1 cellular context compared by ENCODE assay signal in the genomic region with DNA sequence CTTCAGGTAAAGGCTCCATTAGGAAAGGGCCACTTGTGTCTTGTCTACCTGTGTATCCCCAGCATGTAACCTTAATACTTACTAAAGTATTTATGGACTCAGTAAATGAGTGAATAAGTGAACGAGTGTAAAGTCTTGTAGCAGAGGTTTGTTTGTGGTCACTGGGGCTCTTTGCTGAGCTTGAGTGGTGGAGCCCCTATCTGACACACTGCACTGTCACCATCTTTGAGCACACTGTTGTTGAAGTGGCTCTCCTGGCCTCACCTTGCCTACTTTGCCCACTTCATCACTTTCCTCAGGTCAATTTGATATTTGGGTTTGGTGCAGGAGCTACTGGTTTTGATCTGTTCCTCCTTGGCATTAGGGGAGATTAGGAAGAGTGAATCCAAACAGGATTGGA.
TF ChIP-seq lines count a peak whose summit lies in the region.

No MANE protein-coding gene starts in this region.

TF ChIP-seq in K562, 482 proteins besides CTCF, POLR2A, EP300 and RAD21 (continued from another document):
- TF ChIP-seq, protein P1, sequence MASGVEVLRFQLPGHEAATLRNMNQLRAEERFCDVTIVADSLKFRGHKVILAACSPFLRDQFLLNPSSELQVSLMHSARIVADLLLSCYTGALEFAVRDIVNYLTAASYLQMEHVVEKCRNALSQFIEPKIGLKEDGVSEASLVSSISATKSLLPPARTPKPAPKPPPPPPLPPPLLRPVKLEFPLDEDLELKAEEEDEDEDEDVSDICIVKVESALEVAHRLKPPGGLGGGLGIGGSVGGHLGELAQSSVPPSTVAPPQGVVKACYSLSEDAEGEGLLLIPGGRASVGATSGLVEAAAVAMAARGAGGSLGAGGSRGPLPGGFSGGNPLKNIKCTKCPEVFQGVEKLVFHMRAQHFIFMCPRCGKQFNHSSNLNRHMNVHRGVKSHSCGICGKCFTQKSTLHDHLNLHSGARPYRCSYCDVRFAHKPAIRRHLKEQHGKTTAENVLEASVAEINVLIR (CRISPR knock-in tag; IDR thresholded peaks at IDR 0.05), result no peak
- TF ChIP-seq XRCC5 (IDR thresholded peaks at IDR 0.05; ENCODE audit: low read depth, low read length) (no peak), GABPA (tag; conservative IDR thresholded peaks at IDR 0.05; ENCODE audit: low read depth) (no peak), ATF1 (CRISPR knock-in tag; IDR thresholded peaks at IDR 0.05) (no peak), ATF1 (tag; IDR thresholded peaks at IDR 0.05) (no peak), SMAD3 (CRISPR knock-in tag; conservative IDR thresholded peaks at IDR 0.05) (no peak), HNRNPL (IDR thresholded peaks at IDR 0.05; ENCODE audit: low read depth, low read length) (no peak), FOXA3 (CRISPR knock-in tag; conservative IDR thresholded peaks at IDR 0.05 in 1 of 2, IDR thresholded peaks at IDR 0.05 in 1 of 2) (no peak), SMARCB1 (IDR thresholded peaks at IDR 0.05; ENCODE audit: insufficient read length, low read depth) (no peak), EP400 (IDR thresholded peaks at IDR 0.05) (no peak), CAMTA2 (CRISPR knock-in tag; conservative IDR thresholded peaks at IDR 0.05) (no peak)
- TF ChIP-seq, protein P2, sequence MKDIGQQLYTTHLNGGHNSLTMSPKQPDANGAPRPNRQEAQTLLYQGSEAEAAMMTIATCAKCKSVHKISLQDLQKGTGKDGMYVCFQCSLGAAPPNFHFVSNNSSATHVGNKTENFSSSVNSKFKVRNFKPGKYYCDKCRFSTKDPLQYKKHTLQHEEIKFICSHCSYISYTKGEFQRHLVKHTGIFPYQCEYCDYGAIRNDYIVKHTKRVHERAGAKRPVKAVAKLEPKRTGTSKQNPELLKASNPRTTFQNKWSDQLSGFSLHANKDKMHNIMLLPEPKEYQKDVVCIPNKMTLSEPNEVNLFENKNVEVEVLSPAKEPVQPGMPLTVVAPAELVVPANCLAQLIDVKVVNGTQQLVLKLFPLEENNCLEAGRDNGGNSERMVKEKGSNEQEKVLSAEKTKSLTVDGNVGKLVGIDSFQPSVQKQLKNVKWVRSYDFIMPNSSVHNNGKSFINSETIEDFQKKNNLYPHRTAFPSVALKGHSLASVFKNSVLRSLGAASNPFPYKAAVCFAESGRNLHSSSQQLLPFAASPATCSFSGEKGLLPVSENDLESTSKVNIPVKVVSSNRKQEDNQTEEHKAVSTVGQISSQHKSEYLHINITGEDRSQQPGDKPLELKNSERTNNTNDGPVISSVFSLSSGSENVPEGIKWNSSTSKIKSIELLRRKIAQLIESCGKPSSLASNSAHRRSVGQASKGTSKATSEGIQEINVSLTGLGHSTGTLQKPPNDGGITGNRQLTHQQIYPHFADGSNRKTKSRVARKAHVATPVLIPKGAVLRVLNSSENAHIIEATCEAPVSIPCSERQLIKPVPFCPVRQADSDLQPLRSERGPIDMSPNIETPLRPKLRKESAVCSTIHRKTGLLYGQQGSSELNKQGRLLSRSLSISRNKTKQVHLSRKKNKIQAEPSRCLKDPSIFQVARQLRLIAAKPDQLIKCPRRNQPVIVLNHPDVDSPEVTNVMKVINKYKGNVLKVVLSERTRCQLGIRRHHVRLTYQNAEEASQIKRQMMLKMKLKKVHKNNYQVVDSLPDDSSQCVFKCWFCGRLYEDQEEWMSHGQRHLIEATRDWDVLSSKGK (CRISPR knock-in tag; IDR thresholded peaks at IDR 0.05), result no peak
- TF ChIP-seq, protein P3, sequence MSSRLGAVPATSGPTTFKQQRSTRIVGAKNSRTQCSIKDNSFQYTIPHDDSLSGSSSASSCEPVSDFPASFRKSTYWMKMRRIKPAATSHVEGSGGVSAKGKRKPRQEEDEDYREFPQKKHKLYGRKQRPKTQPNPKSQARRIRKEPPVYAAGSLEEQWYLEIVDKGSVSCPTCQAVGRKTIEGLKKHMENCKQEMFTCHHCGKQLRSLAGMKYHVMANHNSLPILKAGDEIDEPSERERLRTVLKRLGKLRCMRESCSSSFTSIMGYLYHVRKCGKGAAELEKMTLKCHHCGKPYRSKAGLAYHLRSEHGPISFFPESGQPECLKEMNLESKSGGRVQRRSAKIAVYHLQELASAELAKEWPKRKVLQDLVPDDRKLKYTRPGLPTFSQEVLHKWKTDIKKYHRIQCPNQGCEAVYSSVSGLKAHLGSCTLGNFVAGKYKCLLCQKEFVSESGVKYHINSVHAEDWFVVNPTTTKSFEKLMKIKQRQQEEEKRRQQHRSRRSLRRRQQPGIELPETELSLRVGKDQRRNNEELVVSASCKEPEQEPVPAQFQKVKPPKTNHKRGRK (tag; IDR thresholded peaks at IDR 0.05), result no peak
- TF ChIP-seq, protein P4, sequence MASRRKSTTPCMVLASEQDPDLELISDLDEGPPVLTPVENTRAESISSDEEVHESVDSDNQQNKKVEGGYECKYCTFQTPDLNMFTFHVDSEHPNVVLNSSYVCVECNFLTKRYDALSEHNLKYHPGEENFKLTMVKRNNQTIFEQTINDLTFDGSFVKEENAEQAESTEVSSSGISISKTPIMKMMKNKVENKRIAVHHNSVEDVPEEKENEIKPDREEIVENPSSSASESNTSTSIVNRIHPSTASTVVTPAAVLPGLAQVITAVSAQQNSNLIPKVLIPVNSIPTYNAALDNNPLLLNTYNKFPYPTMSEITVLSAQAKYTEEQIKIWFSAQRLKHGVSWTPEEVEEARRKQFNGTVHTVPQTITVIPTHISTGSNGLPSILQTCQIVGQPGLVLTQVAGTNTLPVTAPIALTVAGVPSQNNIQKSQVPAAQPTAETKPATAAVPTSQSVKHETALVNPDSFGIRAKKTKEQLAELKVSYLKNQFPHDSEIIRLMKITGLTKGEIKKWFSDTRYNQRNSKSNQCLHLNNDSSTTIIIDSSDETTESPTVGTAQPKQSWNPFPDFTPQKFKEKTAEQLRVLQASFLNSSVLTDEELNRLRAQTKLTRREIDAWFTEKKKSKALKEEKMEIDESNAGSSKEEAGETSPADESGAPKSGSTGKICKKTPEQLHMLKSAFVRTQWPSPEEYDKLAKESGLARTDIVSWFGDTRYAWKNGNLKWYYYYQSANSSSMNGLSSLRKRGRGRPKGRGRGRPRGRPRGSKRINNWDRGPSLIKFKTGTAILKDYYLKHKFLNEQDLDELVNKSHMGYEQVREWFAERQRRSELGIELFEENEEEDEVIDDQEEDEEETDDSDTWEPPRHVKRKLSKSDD (conservative IDR thresholded peaks at IDR 0.05; ENCODE audit: low read length), result no peak
